9 cellular contexts compared by ENCODE assay signal in genomic region chr4:56049428-56050212, GRCh38.
DNase-seq lines count a peak whose midpoint lies in the region; ATAC-seq, FAIRE-seq and TF ChIP-seq lines count a peak whose summit lies in the region.
"Had no signal": no experiment of that assay in that cellular context is flagged by ENCODE, and none has a peak within 500 bp of the region (broad histone marks: within the 10 kb centered on the region; RNA-seq: fewer than 3 reads in every experiment).

No MANE protein-coding gene starts in this region.

- ATAC-seq in GM21576 (IDR thresholded peaks at IDR 0.05; ENCODE audit: unreplicated experiment) (peak; percentile 38), HepG2 (peak; percentile 75)
- peak; percentile 52 for ATAC-seq in stimulated activated effector memory CD8-positive, alpha-beta T cell treated with anti-CD3 and anti-CD28 coated beads, Interleukin-12 subunit alpha, Interleukin-12 subunit beta, amount 100 ng/mL, for 72 hours

- no peaks in the 10 kb centered on the region for H3K36me3 Mint-ChIP-seq in stimulated activated effector memory CD8-positive, alpha-beta T cell treated with anti-CD3 and anti-CD28 coated beads, Interleukin-12 subunit alpha, Interleukin-12 subunit beta, amount 100 ng/mL, for 72 hours

- BruUV-seq in HepG2 (replicated peaks; lab: Mats Ljungman, UMichigan) = no TSS peak

- TF ChIP-seq POLR2A in HepG2 (IDR thresholded peaks at IDR 0.05; ENCODE audit: insufficient read depth in 1 of 2, low read depth in 2 of 2, low read length in 2 of 2) = no peak

- H3K36me3 ChIP-seq in HUES6 (ENCODE audit: control insufficient read depth, insufficient read depth, low read length) (no peaks in the 10 kb centered on the region), HepG2 (replicated peaks in 1 of 2; ENCODE audit: control insufficient read depth in 1 of 2, insufficient read depth in 2 of 2, low read length in 2 of 2) (no peaks in the 10 kb centered on the region)

- TF ChIP-seq RAD21 in HepG2 (CRISPR knock-in tag; IDR thresholded peaks at IDR 0.05) = no peak

- no peak for FAIRE-seq in HepG2 (lab: Jason Lieb, UNC)

- TF ChIP-seq CTCF in coronary artery (IDR thresholded peaks at IDR 0.05) (no peak), HepG2 (CRISPR knock-in tag; IDR thresholded peaks at IDR 0.05) (no peak)

- TF ChIP-seq EP300 in HepG2 (IDR thresholded peaks at IDR 0.05; ENCODE audit: low read depth in 2 of 2, low read length in 2 of 2) = no peak
- no peak for TF ChIP-seq EP300 in HepG2 (CRISPR knock-in tag; IDR thresholded peaks at IDR 0.05; ENCODE audit: borderline replicate concordance)

- H3K4me3 ChIP-seq in HUES6 (ENCODE audit: low read depth, low read length) = peak overlapping the region; percentile 77
- peak overlapping the region; percentile 86 for H3K4me3 ChIP-seq in coronary artery
- H3K4me3 ChIP-seq in HepG2 (replicated peaks in 1 of 3; ENCODE audit: insufficient read depth in 1 of 3, low read depth in 2 of 3, low read length in 3 of 3) = peak overlapping the region; percentile 72 to 91 (median 83)

- intact Hi-C loops in HepG2 (cut with micrococcal nuclease; ENCODE audit: unreplicated experiment) = loop anchor here (2.0 to 5.0 kb wide), 2 partner anchors 101 to 203 kb away; partner anchors contain the start of gene CEP135

- H3K27ac Mint-ChIP-seq in stimulated activated effector memory CD8-positive, alpha-beta T cell treated with anti-CD3 and anti-CD28 coated beads, Interleukin-12 subunit alpha, Interleukin-12 subunit beta, amount 100 ng/mL, for 72 hours = no peak overlapping the region

- H3K27me3 ChIP-seq in HUES6 (ENCODE audit: control insufficient read depth, insufficient read depth, low read length) (no peaks in the 10 kb centered on the region; the same call in 1 of the 2 replicates), HepG2 (ENCODE audit: control insufficient read depth in 1 of 2, insufficient read depth in 2 of 2, low read length in 2 of 2) (peaks cover 0 to 3% of the 10 kb centered on the region in 2 experiments; a peak in 1 of 5 replicates)

- H3K79me2 ChIP-seq in HepG2 (ENCODE audit: insufficient read depth, low read length) = no peaks in the 10 kb centered on the region

- no peaks in the 10 kb centered on the region for H3K9me3 ChIP-seq in HUES6 (ENCODE audit: control insufficient read depth, insufficient read depth, low read depth, low read length)
- H3K9me3 ChIP-seq in HepG2 (ENCODE audit: low read length) = no peaks in the 10 kb centered on the region

- H3K4me2 ChIP-seq in HepG2 (ENCODE audit: low read depth, low read length) = peak overlapping the region; percentile 92

- CTCF ChIA-PET in HepG2 (lab: Yijun Ruan, JAX; ENCODE audit: low intra/inter-chr PET ratio, low total read pairs) = interaction anchor here (1.3 kb wide), 1 partner anchor 251 kb away, joined by 4 read pairs; no protein-coding TSS in a partner anchor

- peaks cover 9% of the 10 kb centered on the region for H3K4me1 Mint-ChIP-seq in stimulated activated effector memory CD8-positive, alpha-beta T cell treated with anti-CD3 and anti-CD28 coated beads, Interleukin-12 subunit alpha, Interleukin-12 subunit beta, amount 100 ng/mL, for 72 hours

- DNase-seq in NCI-H1694 treated with DMSO at 0.1 percent for 48 hours (lab: John Stamatoyannopoulos, UW) (peak; percentile 25), NCI-H1694 (lab: John Stamatoyannopoulos, UW) (no peak), SK-N-DZ (ENCODE audit: low spot score) (peak; percentile 62), coronary artery (ENCODE audit: low spot score) (no peak), HepG2 (ENCODE audit: low spot score) (no peak)
- peak in 1 of 2 donors; percentile 54 for DNase-seq in stimulated activated effector memory CD8-positive, alpha-beta T cell treated with anti-CD3 and anti-CD28 coated beads, Interleukin-12 subunit alpha, Interleukin-12 subunit beta, amount 100 ng/mL, for 72 hours (ENCODE audit: low spot score in 2 of 2)
- DNase-seq: DND-41 had no signal

- H3K27ac ChIP-seq in HUES6 (ENCODE audit: low read depth, low read length) (peak overlapping the region; percentile 2; the same call in 1 of the 2 replicates), coronary artery (peak overlapping the region; percentile 21 to 54), HepG2 (ENCODE audit: extremely low read length, insufficient read depth, low read length) (peak overlapping the region; percentile 63)

- H3K9me3 Mint-ChIP-seq in stimulated activated effector memory CD8-positive, alpha-beta T cell treated with anti-CD3 and anti-CD28 coated beads, Interleukin-12 subunit alpha, Interleukin-12 subunit beta, amount 100 ng/mL, for 72 hours = no peaks in the 10 kb centered on the region

- no peaks in the 10 kb centered on the region for H4K20me1 ChIP-seq in HepG2 (ENCODE audit: insufficient read depth, low read length)

- under 1% methylated on average over 19 of the region's 54 CpGs for WGBS in HepG2 (ENCODE audit: low lambda C conversion rate)

- H3K4me1 ChIP-seq in HUES6 (ENCODE audit: control insufficient read depth, insufficient read depth, low read length) (peaks cover 6% of the 10 kb centered on the region; the same call in 1 of the 2 replicates), HepG2 (ENCODE audit: insufficient read depth, low read length) (peaks cover 20% of the 10 kb centered on the region; the same call in 1 of the 2 replicates)

- POLR2A ChIA-PET in HepG2 (lab: Yijun Ruan, JAX) = no interaction called here

- peak overlapping the region; percentile 91 for H3K9ac ChIP-seq in HUES6 (ENCODE audit: low read length)
- peak overlapping the region; percentile 64 for H3K9ac ChIP-seq in HepG2 (ENCODE audit: insufficient read depth, low read depth, low read length)

- peak overlapping the region; percentile 62 for H2AFZ ChIP-seq in HepG2 (ENCODE audit: low read length)

- H3K4me3 Mint-ChIP-seq in stimulated activated effector memory CD8-positive, alpha-beta T cell treated with anti-CD3 and anti-CD28 coated beads, Interleukin-12 subunit alpha, Interleukin-12 subunit beta, amount 100 ng/mL, for 72 hours = peak overlapping the region; percentile 70

- in situ Hi-C loops in HepG2 (cut with HindIII; ENCODE audit: extremely low pct_ligation_motif_present, low pct_unique_long_range_greater_than_20kb) = no loop called here

TF ChIP-seq in HepG2, 621 proteins besides CTCF, POLR2A, EP300 and RAD21 (continues in another document):
- no peak for TF ChIP-seq LBX2 (CRISPR knock-in tag; IDR thresholded peaks at IDR 0.05; ENCODE audit: borderline replicate concordance)
- no peak for TF ChIP-seq ZBED4 (CRISPR knock-in tag; IDR thresholded peaks at IDR 0.05; ENCODE audit: borderline replicate concordance)
- TF ChIP-seq ZNF432 (CRISPR knock-in tag; IDR thresholded peaks at IDR 0.05; ENCODE audit: borderline replicate concordance) = no peak
- 0 out of 2 replicates have a peak, but pooled peaks have one; percentile 12 for TF ChIP-seq ZNF451 (CRISPR knock-in tag; IDR thresholded peaks at IDR 0.05)
- TF ChIP-seq SMC3 (IDR thresholded peaks at IDR 0.05; ENCODE audit: low read length) = no peak
- no peak for TF ChIP-seq HIVEP1 (CRISPR knock-in tag; IDR thresholded peaks at IDR 0.05)
- peak; percentile 32 for TF ChIP-seq SRSF1 (optimal IDR thresholded peaks at IDR 0.05; ENCODE audit: low read depth, low read length)
- peak; percentile 43 for TF ChIP-seq ASH2L (IDR thresholded peaks at IDR 0.05; ENCODE audit: insufficient read length, low read depth, low read length)
- TF ChIP-seq EHMT2 (IDR thresholded peaks at IDR 0.05; ENCODE audit: borderline replicate concordance, low read depth, low read length) = no peak
- TF ChIP-seq PRMT3 (CRISPR knock-in tag; IDR thresholded peaks at IDR 0.05; ENCODE audit: borderline replicate concordance, low read depth) = no peak
- TF ChIP-seq AGO1 (IDR thresholded peaks at IDR 0.05; ENCODE audit: low read depth, low read length, poor library complexity, severe bottlenecking) = peak; percentile 20
- no peak for TF ChIP-seq NPAS2 (CRISPR knock-in tag; IDR thresholded peaks at IDR 0.05; ENCODE audit: borderline replicate concordance)
- no peak for TF ChIP-seq SMAD3 (CRISPR knock-in tag; IDR thresholded peaks at IDR 0.05)
- TF ChIP-seq DRAP1 (CRISPR knock-in tag; IDR thresholded peaks at IDR 0.05) = no peak
- TF ChIP-seq DMAP1 (CRISPR knock-in tag; IDR thresholded peaks at IDR 0.05) = 0 out of 2 replicates have a peak, but pooled peaks have one; percentile 18

Comparison
In these comparisons a context has a peak if more than half of its experiments do, and no peak if none do; other contexts are left out.
1. DNase-seq: peak in NCI-H1694 treated with DMSO at 0.1 percent for 48 hours (single experiment) and SK-N-DZ (single experiment); none in NCI-H1694 (single experiment), coronary artery (single experiment) and HepG2 (single experiment).
2. H3K27ac ChIP-seq: peak in every context shown above with its lines; median percentile 63 in HepG2; 38 in coronary artery; 2 in HUES6.
3. Peak in every context shown above with its lines, with median percentiles within 50 percentile points of each other: ATAC-seq and H3K4me3 ChIP-seq.